ENCODE assay signal across 23 cellular contexts in genomic region chr15:61103026-61103425, GRCh38.
A peak's percentile ranks its signal among the peaks of the same experiment; 100 is the strongest.
DNase-seq lines count a peak whose midpoint lies in the region; ATAC-seq, FAIRE-seq and TF ChIP-seq lines count a peak whose summit lies in the region.
"Had no signal": no experiment of that assay in that cellular context is flagged by ENCODE, and none has a peak within 500 bp of the region (broad histone marks: within the 10 kb centered on the region; RNA-seq: fewer than 3 reads in every experiment).

No MANE protein-coding gene starts in this region.

- CTCF ChIA-PET in WTC11 (lab: Charles Lee) = no interaction called here
- CTCF ChIA-PET in CD8-positive, alpha-beta memory T cell (lab: Charles Lee) = no interaction called here

- H3K36me3 ChIP-seq in right atrium auricular region = no peaks in the 10 kb centered on the region
- no peaks in the 10 kb centered on the region for H3K36me3 ChIP-seq in CD8-positive, alpha-beta memory T cell (ENCODE audit: insufficient read depth, low read length)
- H3K36me3 ChIP-seq: BE2C, BLaER1 had no signal

- DNase-seq in left ventricle myocardium superior (no peak), right atrium auricular region (ENCODE audit: low spot score) (no peak), WTC11 (ENCODE audit: low spot score) (no peak), urothelium cell line (ENCODE audit: low spot score) (no peak), SIG-M5 treated with dmso at 0.1 percent for 504 hours (lab: John Stamatoyannopoulos, UW; ENCODE audit: unreplicated experiment) (no peak)
- DNase-seq in CD8-positive, alpha-beta memory T cell = no peak
- DNase-seq: 8988T; ACHN; BE2C; C1 segment of cervical spinal cord; Caco-2; Calu3; CD4-positive, alpha-beta memory T cell; CD4-positive, CD25-positive, alpha-beta regulatory T cell; DMS79 treated with DMSO at 0.1 percent for 48 hours; GF-D8 had no signal

- H3K27ac ChIP-seq in right atrium auricular region = no peak overlapping the region
- H3K27ac ChIP-seq in CD8-positive, alpha-beta memory T cell (ENCODE audit: low read depth, low read length) = no peak overlapping the region
- H3K27ac ChIP-seq: BLaER1 had no signal

- peak; percentile 27 for ATAC-seq in left ventricle myocardium superior
- peak; percentile 57 for ATAC-seq in WTC11

- H3K9me3 ChIP-seq in right atrium auricular region = no peaks in the 10 kb centered on the region
- H3K9me3 ChIP-seq in CD8-positive, alpha-beta memory T cell (ENCODE audit: low read length) = no peaks in the 10 kb centered on the region
- H3K9me3 ChIP-seq: BE2C, BLaER1, Caco-2 had no signal

- no peak overlapping the region for H3K4me3 Mint-ChIP-seq in WTC11
- H3K4me3 Mint-ChIP-seq in CD8-positive, alpha-beta memory T cell = no peak overlapping the region
- H3K4me3 Mint-ChIP-seq: CD14-positive monocyte; CD4-positive, alpha-beta memory T cell; CD4-positive, CD25-positive, alpha-beta regulatory T cell had no signal

- H3K4me1 Mint-ChIP-seq in WTC11 = peaks cover 42% of the 10 kb centered on the region
- H3K4me1 Mint-ChIP-seq in CD8-positive, alpha-beta memory T cell = no peaks in the 10 kb centered on the region
- H3K4me1 Mint-ChIP-seq: CD14-positive monocyte; CD4-positive, alpha-beta memory T cell; CD4-positive, CD25-positive, alpha-beta regulatory T cell had no signal

- peaks cover 3% of the 10 kb centered on the region for H3K9me3 Mint-ChIP-seq in WTC11
- H3K9me3 Mint-ChIP-seq in CD8-positive, alpha-beta memory T cell = peaks cover 0 to 4% (median 0%) of the 10 kb centered on the region in 5 donors

- H3K27me3 Mint-ChIP-seq in WTC11 (ENCODE audit: low read depth) = peaks cover 25% of the 10 kb centered on the region
- H3K27me3 Mint-ChIP-seq in CD8-positive, alpha-beta memory T cell = peaks cover 19 to 77% of the 10 kb centered on the region in 2 donors

- peaks cover 0 to 12% of the 10 kb centered on the region in 2 donors for H3K4me1 ChIP-seq in right atrium auricular region
- H3K4me1 ChIP-seq in CD8-positive, alpha-beta memory T cell (ENCODE audit: insufficient read depth, low read length) = no peaks in the 10 kb centered on the region
- H3K4me1 ChIP-seq: BLaER1 had no signal

- POLR2A ChIA-PET in WTC11 (lab: Charles Lee) = no interaction called here
- POLR2A ChIA-PET in CD8-positive, alpha-beta memory T cell (lab: Charles Lee) = no interaction called here

- FAIRE-seq in urothelium cell line (lab: Jason Lieb, UNC) = peak; percentile 69
- FAIRE-seq: A204.1, D721Med, G401.6, GM12891, GM19239 had no signal

- H3K4me3 ChIP-seq in right atrium auricular region = no peak overlapping the region
- H3K4me3 ChIP-seq in CD8-positive, alpha-beta memory T cell (ENCODE audit: low read length) = no peak overlapping the region
- H3K4me3 ChIP-seq: BLaER1 had no signal

- no peak for TF ChIP-seq CTCF in right atrium auricular region (IDR thresholded peaks at IDR 0.05)
- no peak for TF ChIP-seq CTCF in WTC11 (IDR thresholded peaks at IDR 0.05)

- H3K27ac Mint-ChIP-seq in WTC11 = no peak overlapping the region
- no peak overlapping the region for H3K27ac Mint-ChIP-seq in CD8-positive, alpha-beta memory T cell
- H3K27ac Mint-ChIP-seq: CD14-positive monocyte; CD4-positive, alpha-beta memory T cell; CD4-positive, CD25-positive, alpha-beta regulatory T cell had no signal

- H3K27me3 ChIP-seq in right atrium auricular region = no peaks in the 10 kb centered on the region
- peaks cover 1% of the 10 kb centered on the region for H3K27me3 ChIP-seq in CD8-positive, alpha-beta memory T cell (ENCODE audit: insufficient read depth, low read length, poor library complexity, severe bottlenecking)
- H3K27me3 ChIP-seq: BE2C, BLaER1 had no signal

- intact Hi-C loops in left ventricle myocardium superior (cut with micrococcal nuclease) = no loop called here

- H3K36me3 Mint-ChIP-seq in WTC11 = no peaks in the 10 kb centered on the region
- H3K36me3 Mint-ChIP-seq in CD8-positive, alpha-beta memory T cell = no peaks in the 10 kb centered on the region
- H3K36me3 Mint-ChIP-seq: CD14-positive monocyte; CD4-positive, alpha-beta memory T cell; CD4-positive, CD25-positive, alpha-beta regulatory T cell had no signal

TF ChIP-seq in WTC11, 78 proteins besides CTCF, POLR2A, EP300 and RAD21:
- no peak for TF ChIP-seq CREM (CRISPR knock-in tag; IDR thresholded peaks at IDR 0.05)
- TF ChIP-seq, protein P1, sequence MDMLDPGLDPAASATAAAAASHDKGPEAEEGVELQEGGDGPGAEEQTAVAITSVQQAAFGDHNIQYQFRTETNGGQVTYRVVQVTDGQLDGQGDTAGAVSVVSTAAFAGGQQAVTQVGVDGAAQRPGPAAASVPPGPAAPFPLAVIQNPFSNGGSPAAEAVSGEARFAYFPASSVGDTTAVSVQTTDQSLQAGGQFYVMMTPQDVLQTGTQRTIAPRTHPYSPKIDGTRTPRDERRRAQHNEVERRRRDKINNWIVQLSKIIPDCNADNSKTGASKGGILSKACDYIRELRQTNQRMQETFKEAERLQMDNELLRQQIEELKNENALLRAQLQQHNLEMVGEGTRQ (CRISPR knock-in tag; IDR thresholded peaks at IDR 0.05) = no peak
- TF ChIP-seq NFATC4 (CRISPR knock-in tag; IDR thresholded peaks at IDR 0.05) = no peak
- TF ChIP-seq ATF1 (CRISPR knock-in tag; IDR thresholded peaks at IDR 0.05) = no peak
- no peak for TF ChIP-seq PRRX2 (CRISPR knock-in tag; IDR thresholded peaks at IDR 0.05)
- no peak for TF ChIP-seq ATF3 (CRISPR knock-in tag; conservative IDR thresholded peaks at IDR 0.05)
- TF ChIP-seq NR1H2 (CRISPR knock-in tag; IDR thresholded peaks at IDR 0.05) = no peak
- TF ChIP-seq OVOL2 (CRISPR knock-in tag; IDR thresholded peaks at IDR 0.05; ENCODE audit: borderline replicate concordance) = no peak
- TF ChIP-seq MXD4 (CRISPR knock-in tag; IDR thresholded peaks at IDR 0.05; ENCODE audit: borderline replicate concordance) = no peak
TF ChIP-seq in WTC11: peak in this region for 0.
